ENCODE assay signal across 28 cellular contexts in genomic region chr14:29648045-29648444, GRCh38.
DNase-seq lines count a peak whose midpoint lies in the region; ATAC-seq and TF ChIP-seq lines count a peak whose summit lies in the region.
"Had no signal": no experiment of that assay in that cellular context is flagged by ENCODE, and none has a peak within 500 bp of the region (broad histone marks: within the 10 kb centered on the region; RNA-seq: fewer than 3 reads in every experiment).

No MANE protein-coding gene starts in this region.

- no peak for ATAC-seq in GM19328 (IDR thresholded peaks at IDR 0.05; ENCODE audit: unreplicated experiment)
- ATAC-seq: activated naive CD4-positive, alpha-beta T cell treated with anti-CD3 and anti-CD28 coated beads, Interleukin-2, amount 50 U/mL, for 72 hours; left lobe of liver had no signal

- no peak overlapping the region for H3K27ac ChIP-seq in HEK293 (ENCODE audit: extremely low read depth, low read depth, low read length)
- H3K27ac ChIP-seq: parathyroid adenoma, SJCRH30, suprapubic skin, upper lobe of left lung, WERI-Rb-1 had no signal

- POLR2A ChIA-PET in HEK293 (lab: Yijun Ruan, JAX), result no interaction called here

- peaks cover 4% of the 10 kb centered on the region; the same call in 1 of the 2 replicates for H3K4me1 ChIP-seq in HEK293 (ENCODE audit: control insufficient read depth, insufficient read depth, low read length)
- H3K4me1 ChIP-seq: SJCRH30, suprapubic skin had no signal

- H3K4me3 ChIP-seq in HEK293 (ENCODE audit: low read depth, low read length), result no peak overlapping the region
- H3K4me3 ChIP-seq: SJCRH30, suprapubic skin, upper lobe of left lung had no signal

- DNase-seq in NCI-H1417 (lab: John Stamatoyannopoulos, UW) (peak in 2 of 3 experiments; percentile 18 to 25), NCI-H1417 treated with DMSO at 0.1 percent for 48 hours (lab: John Stamatoyannopoulos, UW) (no peak), amniotic epithelial cell (ENCODE audit: low read depth) (peak; percentile 41), foreskin melanocyte (peak; percentile 9), GDM1 (lab: John Stamatoyannopoulos, UW) (no peak)
- no peak for DNase-seq in activated effector memory CD4-positive, alpha-beta T cell treated with anti-CD3 and anti-CD28 coated beads, Interleukin-2, amount 50 U/mL, for 16 hours
- DNase-seq: activated CD4-positive, alpha-beta T cell treated with anti-CD3 and anti-CD28 coated beads for 48 hours; activated CD8-positive, alpha-beta memory T cell treated with anti-CD3 and anti-CD28 coated beads for 24 hours; activated T-cell treated with anti-CD3 and anti-CD28 coated beads for 4 hours; anterior cingulate cortex; CD4-positive, alpha-beta T cell; effector CD4-positive, alpha-beta T cell; HCEC 1CT; head of caudate nucleus; NCI-H2171; retina; small intestine; stimulated activated naive CD4-positive, alpha-beta T cell treated with Interleukin-2 at 50 U/mL for 16 hours; SW 1271; WERI-Rb-1 had no signal

- no peaks in the 10 kb centered on the region for H3K36me3 ChIP-seq in HEK293 (ENCODE audit: control insufficient read depth in 2 of 2, insufficient read depth in 1 of 2, low read length in 2 of 2)
- H3K36me3 ChIP-seq: SJCRH30, suprapubic skin, upper lobe of left lung, WERI-Rb-1 had no signal

- H3K9me3 ChIP-seq in HEK293 (ENCODE audit: control insufficient read depth, insufficient read depth, low read depth, low read length), result no peaks in the 10 kb centered on the region

- no peak for TF ChIP-seq CTCF in HEK293 (tag by site-specific recombination; IDR thresholded peaks at IDR 0.05)

- CTCF ChIA-PET in HEK293 (lab: Yijun Ruan, JAX), result no interaction called here

TF ChIP-seq in HEK293, 187 proteins besides CTCF, POLR2A, EP300 and RAD21:
- peak; percentile 64 for TF ChIP-seq SETDB1 (IDR thresholded peaks at IDR 0.05; ENCODE audit: insufficient read length, low read length)
- peak; percentile 98 for TF ChIP-seq ZNF701 (tag by site-specific recombination; IDR thresholded peaks at IDR 0.05)
- no peak for TF ChIP-seq ZNF292 (tag by site-specific recombination; IDR thresholded peaks at IDR 0.05; ENCODE audit: borderline replicate concordance, low read depth)

Comparison
In these comparisons a context has a peak if more than half of its experiments do, and no peak if none do; other contexts are left out.
1. DNase-seq: peak in NCI-H1417 (2 of 3), amniotic epithelial cell (single experiment) and foreskin melanocyte (single experiment); none in NCI-H1417 treated with DMSO at 0.1 percent for 48 hours (single experiment), GDM1 (single experiment) and activated effector memory CD4-positive, alpha-beta T cell treated with anti-CD3 and anti-CD28 coated beads, Interleukin-2, amount 50 U/mL, for 16 hours (single experiment).